17 cellular contexts compared by ENCODE assay signal in the genomic region with DNA sequence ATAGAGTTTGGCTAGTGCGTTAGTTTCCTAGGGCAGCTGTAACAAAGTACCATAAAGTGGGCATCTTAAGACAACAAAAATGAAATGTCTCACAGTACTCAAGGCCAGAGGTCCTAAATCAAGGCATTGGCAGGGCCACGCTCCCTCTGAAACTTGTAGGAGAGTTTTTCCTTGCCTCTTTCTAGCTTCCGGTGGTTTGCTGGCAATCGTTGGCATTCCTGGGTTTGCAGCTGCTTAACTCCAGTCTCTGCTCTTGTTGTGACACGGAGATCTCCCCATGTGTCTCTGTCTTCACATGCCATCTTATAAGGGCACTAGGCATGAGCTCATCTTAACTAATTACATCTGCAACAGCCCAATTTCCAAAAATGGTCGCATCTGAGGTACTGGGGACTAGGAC.
DNase-seq lines count a peak whose midpoint lies in the region; ATAC-seq and TF ChIP-seq lines count a peak whose summit lies in the region.
"Had no signal": no experiment of that assay in that cellular context is flagged by ENCODE, and none has a peak within 500 bp of the region (broad histone marks: within the 10 kb centered on the region; RNA-seq: fewer than 3 reads in every experiment).

No MANE protein-coding gene starts in this region.

- H3K4me3 Mint-ChIP-seq in nephron progenitor cell: no peak overlapping the region
- H3K4me3 Mint-ChIP-seq in natural killer cell treated with Interleukin-12 subunit alpha and Interleukin-12 subunit beta and Interleukin-15 and Interleukin-18, amount 100 ng/mL, for 72 hours: no peak overlapping the region
- no peak overlapping the region for H3K4me3 Mint-ChIP-seq in CD4-positive, alpha-beta memory T cell
- H3K4me3 Mint-ChIP-seq: activated naive CD4-positive, alpha-beta T cell treated with anti-CD3 and anti-CD28 coated beads, Interleukin-2, amount 50 U/mL, for 24 hours; stimulated activated naive CD8-positive, alpha-beta T cell treated with anti-CD3 and anti-CD28 coated beads, Interleukin-15, Interleukin-2, amounts not matched to agents 100 ng/mL and 50 ng/mL, for 24 hours had no signal

- no peak overlapping the region for H2AFZ ChIP-seq in PC-9

- ATAC-seq in natural killer cell treated with Interleukin-12 subunit alpha and Interleukin-12 subunit beta and Interleukin-15 and Interleukin-18, amount 100 ng/mL, for 72 hours: no peak
- ATAC-seq in sciatic nerve: no peak
- ATAC-seq: HCT116 had no signal

- H3F3A ChIP-seq in PC-9 (ENCODE audit: insufficient read depth, low read depth): peaks cover 25% of the 10 kb centered on the region

- no peaks in the 10 kb centered on the region for H3K9me2 ChIP-seq in PC-9 (ENCODE audit: insufficient read depth)

- TF ChIP-seq CTCF in PC-9 (conservative IDR thresholded peaks at IDR 0.05) (no peak), choroid plexus epithelial cell (conservative IDR thresholded peaks at IDR 0.05; ENCODE audit: low read depth, low read length) (no peak), nephron progenitor cell (IDR thresholded peaks at IDR 0.05) (no peak)

- no peaks in the 10 kb centered on the region for H3K79me2 ChIP-seq in PC-9 (ENCODE audit: low read depth)

- peaks cover 39% of the 10 kb centered on the region for H3K4me1 ChIP-seq in PC-9 (replicated peaks; ENCODE audit: insufficient read depth)
- H3K4me1 ChIP-seq in CD4-positive, alpha-beta memory T cell (ENCODE audit: insufficient read depth, low read length): no peaks in the 10 kb centered on the region

- BruUV-seq in PC-9 (replicated peaks; lab: Mats Ljungman, UMichigan): no TSS peak

- peak overlapping the region; percentile 93 for H3K27ac ChIP-seq in PC-9
- H3K27ac ChIP-seq in CD4-positive, alpha-beta memory T cell (ENCODE audit: low read depth, low read length): no peak overlapping the region
- H3K27ac ChIP-seq: cardiac muscle cell had no signal

- DNase-seq in AG20443 (ENCODE audit: low spot score) (peak; percentile 27), PC-9 (no peak), choroid plexus epithelial cell (ENCODE audit: low read depth) (peak; percentile 47), nephron progenitor cell (no peak), G401 (ENCODE audit: low spot score) (no peak), sciatic nerve (ENCODE audit: low spot score) (no peak)
- DNase-seq in natural killer cell treated with Interleukin-12 subunit alpha and Interleukin-12 subunit beta and Interleukin-15 and Interleukin-18, amount 100 ng/mL, for 72 hours (ENCODE audit: low spot score): no peak
- DNase-seq in CD4-positive, alpha-beta memory T cell: no peak
- DNase-seq: activated T-cell treated with anti-CD3 and anti-CD28 coated beads for 4 hours; effector CD4-positive, alpha-beta T cell; GDM1; NCI-H2029 treated with DMSO at 0.1 percent for 48 hours; NCI-H524 had no signal

- no peaks in the 10 kb centered on the region for H3K27me3 Mint-ChIP-seq in nephron progenitor cell (ENCODE audit: low read depth, poor library complexity)
- peaks cover 0 to 3% of the 10 kb centered on the region in 2 donors for H3K27me3 Mint-ChIP-seq in natural killer cell treated with Interleukin-12 subunit alpha and Interleukin-12 subunit beta and Interleukin-15 and Interleukin-18, amount 100 ng/mL, for 72 hours
- no peaks in the 10 kb centered on the region for H3K27me3 Mint-ChIP-seq in CD4-positive, alpha-beta memory T cell
- H3K27me3 Mint-ChIP-seq: stimulated activated naive CD8-positive, alpha-beta T cell treated with anti-CD3 and anti-CD28 coated beads, Interleukin-15, Interleukin-2, amounts not matched to agents 100 ng/mL and 50 ng/mL, for 24 hours had no signal

- no peaks in the 10 kb centered on the region for H3K36me3 Mint-ChIP-seq in nephron progenitor cell (ENCODE audit: low read depth)
- no peaks in the 10 kb centered on the region for H3K36me3 Mint-ChIP-seq in natural killer cell treated with Interleukin-12 subunit alpha and Interleukin-12 subunit beta and Interleukin-15 and Interleukin-18, amount 100 ng/mL, for 72 hours
- no peaks in the 10 kb centered on the region for H3K36me3 Mint-ChIP-seq in CD4-positive, alpha-beta memory T cell
- H3K36me3 Mint-ChIP-seq: activated naive CD4-positive, alpha-beta T cell treated with anti-CD3 and anti-CD28 coated beads, Interleukin-2, amount 50 U/mL, for 24 hours had no signal

- intact Hi-C loops in PC-9 (cut with micrococcal nuclease; ENCODE audit: unreplicated experiment) (loop anchor here (2.0 kb wide), 1 partner anchor 179 kb away; no protein-coding TSS in a partner anchor), sciatic nerve (cut with DNase I) (no loop called here)
- intact Hi-C loops in CD4-positive, alpha-beta memory T cell (cut with micrococcal nuclease): no loop called here

- H3K4me1 Mint-ChIP-seq in nephron progenitor cell: peaks cover 16% of the 10 kb centered on the region
- no peaks in the 10 kb centered on the region for H3K4me1 Mint-ChIP-seq in natural killer cell treated with Interleukin-12 subunit alpha and Interleukin-12 subunit beta and Interleukin-15 and Interleukin-18, amount 100 ng/mL, for 72 hours (ENCODE audit: low read depth in 2 of 2)
- no peaks in the 10 kb centered on the region for H3K4me1 Mint-ChIP-seq in CD4-positive, alpha-beta memory T cell
- H3K4me1 Mint-ChIP-seq: activated naive CD4-positive, alpha-beta T cell treated with anti-CD3 and anti-CD28 coated beads, Interleukin-2, amount 50 U/mL, for 24 hours had no signal

- in situ Hi-C loops in G401 (cut with HindIII; ENCODE audit: low sequenced_read_pairs): no loop called here

- peak overlapping the region; percentile 66 for H3K4me2 ChIP-seq in PC-9

- peak overlapping the region; percentile 30 for H3K27ac Mint-ChIP-seq in nephron progenitor cell
- H3K27ac Mint-ChIP-seq in natural killer cell treated with Interleukin-12 subunit alpha and Interleukin-12 subunit beta and Interleukin-15 and Interleukin-18, amount 100 ng/mL, for 72 hours: no peak overlapping the region
- no peak overlapping the region for H3K27ac Mint-ChIP-seq in CD4-positive, alpha-beta memory T cell
- H3K27ac Mint-ChIP-seq: activated naive CD4-positive, alpha-beta T cell treated with anti-CD3 and anti-CD28 coated beads, Interleukin-2, amount 50 U/mL, for 24 hours; stimulated activated naive CD8-positive, alpha-beta T cell treated with anti-CD3 and anti-CD28 coated beads, Interleukin-15, Interleukin-2, amounts not matched to agents 100 ng/mL and 50 ng/mL, for 24 hours had no signal

- H3K4me3 ChIP-seq in PC-9 (0 out of 2 replicates have a peak overlapping the region, but pooled peaks have one; percentile 2), choroid plexus epithelial cell (ENCODE audit: low read depth, low read length) (no peak overlapping the region)
- no peak overlapping the region for H3K4me3 ChIP-seq in CD4-positive, alpha-beta memory T cell (ENCODE audit: low read length in 2 of 2)
- H3K4me3 ChIP-seq: cardiac muscle cell had no signal

- POLR2A ChIA-PET in PC-9 (lab: Charles Lee; ENCODE audit: unreplicated experiment): interaction anchor here (0.6 kb wide), 1 partner anchor 890 kb away, joined by 3 read pairs; no protein-coding TSS in a partner anchor
- POLR2A ChIA-PET in CD4-positive, alpha-beta memory T cell (lab: Charles Lee; ENCODE audit: partially characterized antibody): no interaction called here

- H3K9me3 ChIP-seq in PC-9 (ENCODE audit: insufficient read depth, low read depth): peaks cover 5% of the 10 kb centered on the region; the same call in 1 of the 2 replicates
- no peaks in the 10 kb centered on the region for H3K9me3 ChIP-seq in CD4-positive, alpha-beta memory T cell (ENCODE audit: control insufficient read depth in 1 of 2, low read length in 2 of 2)

- CTCF ChIA-PET in PC-9 (lab: Charles Lee): interaction anchor here (0.6 kb wide), 1 partner anchor 81 kb away, joined by 3 read pairs; no protein-coding TSS in a partner anchor
- CTCF ChIA-PET in CD4-positive, alpha-beta memory T cell (lab: Charles Lee; ENCODE audit: partially characterized antibody): no interaction called here

- H3K36me3 ChIP-seq in PC-9 (ENCODE audit: low read depth): no peaks in the 10 kb centered on the region
- no peaks in the 10 kb centered on the region for H3K36me3 ChIP-seq in CD4-positive, alpha-beta memory T cell (ENCODE audit: insufficient read depth, low read length)
- H3K36me3 ChIP-seq: cardiac muscle cell had no signal

- H3K27me3 ChIP-seq in PC-9 (ENCODE audit: insufficient read depth, low read depth): no peaks in the 10 kb centered on the region
- H3K27me3 ChIP-seq in CD4-positive, alpha-beta memory T cell (ENCODE audit: insufficient read depth, low read length): no peaks in the 10 kb centered on the region
- H3K27me3 ChIP-seq: cardiac muscle cell had no signal

- H4K20me1 ChIP-seq in PC-9 (ENCODE audit: insufficient read depth): no peaks in the 10 kb centered on the region

- no peaks in the 10 kb centered on the region for H3K9me3 Mint-ChIP-seq in nephron progenitor cell
- peaks cover 6% of the 10 kb centered on the region for H3K9me3 Mint-ChIP-seq in natural killer cell treated with Interleukin-12 subunit alpha and Interleukin-12 subunit beta and Interleukin-15 and Interleukin-18, amount 100 ng/mL, for 72 hours
- H3K9me3 Mint-ChIP-seq in CD4-positive, alpha-beta memory T cell: peaks cover 0 to 3% (median 0%) of the 10 kb centered on the region in 8 donors
- H3K9me3 Mint-ChIP-seq: activated naive CD4-positive, alpha-beta T cell treated with anti-CD3 and anti-CD28 coated beads, Interleukin-2, amount 50 U/mL, for 24 hours; stimulated activated naive CD8-positive, alpha-beta T cell treated with anti-CD3 and anti-CD28 coated beads, Interleukin-15, Interleukin-2, amounts not matched to agents 100 ng/mL and 50 ng/mL, for 24 hours had no signal

Comparison
In these comparisons a context has a peak if more than half of its experiments do, and no peak if none do; other contexts are left out.
1. DNase-seq: peak in AG20443 (single experiment) and choroid plexus epithelial cell (single experiment); none in PC-9 (0 of 2), nephron progenitor cell (single experiment), natural killer cell treated with Interleukin-12 subunit alpha and Interleukin-12 subunit beta and Interleukin-15 and Interleukin-18, amount 100 ng/mL, for 72 hours (single experiment), G401 (single experiment), CD4-positive, alpha-beta memory T cell (0 of 5) and sciatic nerve (single experiment).